In genomic region chr15:60883691-60884319, GRCh38 we compare ENCODE assay signal across 22 cellular contexts.
"Had no signal": no experiment of that assay in that cellular context is flagged by ENCODE, and none has a peak within 500 bp of the region (broad histone marks: within the 10 kb centered on the region; RNA-seq: fewer than 3 reads in every experiment).

No MANE protein-coding gene starts in this region.

- H3K27ac ChIP-seq: colonic mucosa, epithelial cell of prostate, esophagus squamous epithelium, gastrocnemius medialis, heart right ventricle, left lung, lower lobe of right lung had no signal

- H3K4me1 ChIP-seq: colonic mucosa, left lung had no signal

- H3K4me3 ChIP-seq: colonic mucosa, esophagus squamous epithelium, gastrocnemius medialis, heart right ventricle, left lung, lower lobe of right lung, mucosa of descending colon had no signal

- DNase-seq: colonic mucosa; cortex of kidney; effector CD8-positive, alpha-beta T cell; effector memory CD8-positive, alpha-beta T cell; endodermal cell; erythroblast; esophagus squamous epithelium; foreskin fibroblast; foreskin melanocyte; gastrocnemius medialis; glutamatergic neuron; head of caudate nucleus; heart right ventricle; hippocampal formation; left cardiac atrium; left lung; lower lobe of right lung; mesenchymal stem cell; mucosa of descending colon; naive B cell had no signal

- H3K9me3 ChIP-seq: colonic mucosa, esophagus squamous epithelium, gastrocnemius medialis, heart right ventricle, lower lobe of right lung, mucosa of descending colon had no signal

- H3K27me3 ChIP-seq: colonic mucosa, esophagus squamous epithelium, gastrocnemius medialis, heart right ventricle, left lung had no signal

- ATAC-seq: effector memory CD8-positive, alpha-beta T cell; esophagus mucosa; gastrocnemius medialis; left cardiac atrium; left lung; lower lobe of right lung; mucosa of descending colon had no signal

- H3K36me3 ChIP-seq: colonic mucosa, esophagus squamous epithelium, gastrocnemius medialis, heart right ventricle, left lung, lower lobe of right lung had no signal
